ENCODE assay signal across 10 cellular contexts in genomic region chr6:6588924-6589696, GRCh38.
A peak's percentile ranks its signal among the peaks of the same experiment; 100 is the strongest.
DNase-seq lines count a peak whose midpoint lies in the region; ATAC-seq and TF ChIP-seq lines count a peak whose summit lies in the region.
"Had no signal": no experiment of that assay in that cellular context is flagged by ENCODE, and none has a peak within 500 bp of the region (broad histone marks: within the 10 kb centered on the region; RNA-seq: fewer than 3 reads in every experiment).

No MANE protein-coding gene starts in this region.

- peak overlapping the region in 1 of 2 donors; percentile 52 for H3K27ac ChIP-seq in coronary artery

- peak; percentile 63 for DNase-seq in NB4 (ENCODE audit: low read depth)
- no peak for DNase-seq in coronary artery (ENCODE audit: low spot score)
- DNase-seq in hepatic stellate cell (ENCODE audit: low spot score): no peak
- no peak for DNase-seq in NCI-H2029 treated with DMSO at 0.1 percent for 48 hours (lab: John Stamatoyannopoulos, UW)
- DNase-seq: NCI-H526, small intestine had no signal

- H3K27ac Mint-ChIP-seq in stimulated activated memory B cell treated with anti-CD40 and anti-IgM and Interleukin-4, amounts not matched to agents 10 μg/mL and 1 μg/mL and 100 μg/mL, for 72 hours: peak overlapping the region; percentile 93

- no peaks in the 10 kb centered on the region for H3K27me3 Mint-ChIP-seq in stimulated activated memory B cell treated with anti-CD40 and anti-IgM and Interleukin-4, amounts not matched to agents 10 μg/mL and 1 μg/mL and 100 μg/mL, for 72 hours

- TF ChIP-seq POLR2A in GM18505 (IDR thresholded peaks at IDR 0.05; ENCODE audit: borderline replicate concordance, extremely low read depth, insufficient read depth, insufficient read length) (peak; percentile 16), NB4 (IDR thresholded peaks at IDR 0.05; ENCODE audit: extremely low read depth, insufficient read length) (no peak)

- ATAC-seq in GM18505 (IDR thresholded peaks at IDR 0.05; ENCODE audit: unreplicated experiment): no peak
- peak; percentile 58 for ATAC-seq in stimulated activated memory B cell treated with anti-CD40 and anti-IgM and Interleukin-4, amounts not matched to agents 10 μg/mL and 1 μg/mL and 100 μg/mL, for 72 hours
- ATAC-seq in HG03439 (IDR thresholded peaks at IDR 0.05; ENCODE audit: unreplicated experiment): no peak
- ATAC-seq: K562 had no signal

- peaks cover 5% of the 10 kb centered on the region for H3K36me3 Mint-ChIP-seq in stimulated activated memory B cell treated with anti-CD40 and anti-IgM and Interleukin-4, amounts not matched to agents 10 μg/mL and 1 μg/mL and 100 μg/mL, for 72 hours

- H3K4me1 Mint-ChIP-seq in stimulated activated memory B cell treated with anti-CD40 and anti-IgM and Interleukin-4, amounts not matched to agents 10 μg/mL and 1 μg/mL and 100 μg/mL, for 72 hours: peaks cover 91% of the 10 kb centered on the region

- peak overlapping the region; percentile 83 for H3K4me3 Mint-ChIP-seq in stimulated activated memory B cell treated with anti-CD40 and anti-IgM and Interleukin-4, amounts not matched to agents 10 μg/mL and 1 μg/mL and 100 μg/mL, for 72 hours

- TF ChIP-seq CTCF in NB4 (IDR thresholded peaks at IDR 0.05; ENCODE audit: low read depth, low read length): no peak
- TF ChIP-seq CTCF in coronary artery (IDR thresholded peaks at IDR 0.05): no peak

- peak overlapping the region; percentile 68 for H3K4me3 ChIP-seq in NB4 (ENCODE audit: low read depth, low read length)
- peak overlapping the region; percentile 38 for H3K4me3 ChIP-seq in coronary artery
- H3K4me3 ChIP-seq: K562 had no signal

- H3K9me3 Mint-ChIP-seq in stimulated activated memory B cell treated with anti-CD40 and anti-IgM and Interleukin-4, amounts not matched to agents 10 μg/mL and 1 μg/mL and 100 μg/mL, for 72 hours: no peaks in the 10 kb centered on the region
